ENCODE assay signal across 17 cellular contexts in genomic region chr16:51629602-51630001, GRCh38.
DNase-seq lines count a peak whose midpoint lies in the region; ATAC-seq, FAIRE-seq and TF ChIP-seq lines count a peak whose summit lies in the region.
"Had no signal": no experiment of that assay in that cellular context is flagged by ENCODE, and none has a peak within 500 bp of the region (broad histone marks: within the 10 kb centered on the region; RNA-seq: fewer than 3 reads in every experiment).

No MANE protein-coding gene starts in this region.

- no peaks in the 10 kb centered on the region for H3K4me1 Mint-ChIP-seq in activated CD4-positive, alpha-beta T cell treated with anti-CD3 and anti-CD28 coated beads for 36 hours
- H3K4me1 Mint-ChIP-seq: CD14-positive monocyte had no signal

- ATAC-seq in activated CD4-positive, alpha-beta T cell treated with anti-CD3 and anti-CD28 coated beads for 36 hours = no peak
- no peak for ATAC-seq in HG03460 (IDR thresholded peaks at IDR 0.05; ENCODE audit: unreplicated experiment)
- ATAC-seq: CD8-positive, alpha-beta T cell; HCT116 had no signal

- intact Hi-C loops in activated CD4-positive, alpha-beta T cell treated with anti-CD3 and anti-CD28 coated beads for 36 hours (cut with DNase I, micrococcal nuclease) = no loop called here

- no peak for FAIRE-seq in GM12892 (lab: Jason Lieb, UNC)
- FAIRE-seq: A204.1, D721Med, H54 had no signal

- no peak overlapping the region for H3K27ac Mint-ChIP-seq in activated CD4-positive, alpha-beta T cell treated with anti-CD3 and anti-CD28 coated beads for 36 hours
- H3K27ac Mint-ChIP-seq: CD14-positive monocyte; CD8-positive, alpha-beta T cell had no signal

- H3K36me3 Mint-ChIP-seq in activated CD4-positive, alpha-beta T cell treated with anti-CD3 and anti-CD28 coated beads for 36 hours (ENCODE audit: low read depth) = no peaks in the 10 kb centered on the region
- H3K36me3 Mint-ChIP-seq: CD14-positive monocyte; CD8-positive, alpha-beta T cell had no signal

- TF ChIP-seq POLR2A in GM12892 (IDR thresholded peaks at IDR 0.05; ENCODE audit: low read depth, low read length) = no peak

- peak; percentile 34 for DNase-seq in NCI-H748 (lab: John Stamatoyannopoulos, UW; ENCODE audit: unreplicated experiment)
- no peak for DNase-seq in NCI-H748 treated with DMSO at 0.1 percent for 48 hours (lab: John Stamatoyannopoulos, UW)
- peak; percentile 30 for DNase-seq in HEK293T (ENCODE audit: extremely low spot score)
- peak; percentile 77 for DNase-seq in left kidney (ENCODE audit: low read depth, low spot score)
- DNase-seq in activated CD4-positive, alpha-beta T cell treated with anti-CD3 and anti-CD28 coated beads for 36 hours = no peak
- no peak for DNase-seq in GM12892 (ENCODE audit: insufficient read length)
- DNase-seq: CD8-positive, alpha-beta T cell; COR-L47; DMS53; GF-D8; IMR-90 had no signal

- peaks cover 4% of the 10 kb centered on the region for H3K9me3 Mint-ChIP-seq in activated CD4-positive, alpha-beta T cell treated with anti-CD3 and anti-CD28 coated beads for 36 hours (ENCODE audit: low read depth)

- H3K4me3 Mint-ChIP-seq in activated CD4-positive, alpha-beta T cell treated with anti-CD3 and anti-CD28 coated beads for 36 hours = no peak overlapping the region
- H3K4me3 Mint-ChIP-seq: CD14-positive monocyte; CD8-positive, alpha-beta T cell had no signal

- CTCF ChIA-PET in HEK293T (lab: Yijun Ruan, JAX) = no interaction called here
- CTCF ChIA-PET in activated CD4-positive, alpha-beta T cell treated with anti-CD3 and anti-CD28 coated beads for 36 hours (lab: Charles Lee) = interaction anchor here (0.6 kb wide), 1 partner anchor 216 kb away, joined by 3 read pairs; no protein-coding TSS in a partner anchor

- POLR2A ChIA-PET in HEK293T (lab: Yijun Ruan, JAX) = no interaction called here
- POLR2A ChIA-PET in activated CD4-positive, alpha-beta T cell treated with anti-CD3 and anti-CD28 coated beads for 36 hours (lab: Charles Lee) = no interaction called here

- H3K27me3 Mint-ChIP-seq in activated CD4-positive, alpha-beta T cell treated with anti-CD3 and anti-CD28 coated beads for 36 hours = no peaks in the 10 kb centered on the region

TF ChIP-seq in HEK293T, 16 proteins besides CTCF, POLR2A, EP300 and RAD21:
- no peak for TF ChIP-seq HDGF (IDR thresholded peaks at IDR 0.05; ENCODE audit: borderline replicate concordance)
- no peak for TF ChIP-seq FOXA1 (IDR thresholded peaks at IDR 0.05)
- TF ChIP-seq ZNF384 (IDR thresholded peaks at IDR 0.05) = no peak
- TF ChIP-seq SUZ12 (IDR thresholded peaks at IDR 0.05) = no peak
- TF ChIP-seq FOXK2 (IDR thresholded peaks at IDR 0.05) = 0 out of 2 replicates have a peak, but pooled peaks have one; percentile 28
- TF ChIP-seq, protein P1, sequence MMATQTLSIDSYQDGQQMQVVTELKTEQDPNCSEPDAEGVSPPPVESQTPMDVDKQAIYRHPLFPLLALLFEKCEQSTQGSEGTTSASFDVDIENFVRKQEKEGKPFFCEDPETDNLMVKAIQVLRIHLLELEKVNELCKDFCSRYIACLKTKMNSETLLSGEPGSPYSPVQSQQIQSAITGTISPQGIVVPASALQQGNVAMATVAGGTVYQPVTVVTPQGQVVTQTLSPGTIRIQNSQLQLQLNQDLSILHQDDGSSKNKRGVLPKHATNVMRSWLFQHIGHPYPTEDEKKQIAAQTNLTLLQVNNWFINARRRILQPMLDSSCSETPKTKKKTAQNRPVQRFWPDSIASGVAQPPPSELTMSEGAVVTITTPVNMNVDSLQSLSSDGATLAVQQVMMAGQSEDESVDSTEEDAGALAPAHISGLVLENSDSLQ (IDR thresholded peaks at IDR 0.05) = peak; percentile 97
- TF ChIP-seq SP1 (IDR thresholded peaks at IDR 0.05) = no peak
- no peak for TF ChIP-seq BHLHE40 (IDR thresholded peaks at IDR 0.05; ENCODE audit: borderline replicate concordance)
- TF ChIP-seq L3MBTL2 (conservative IDR thresholded peaks at IDR 0.05) = no peak
- no peak for TF ChIP-seq TARDBP (IDR thresholded peaks at IDR 0.05)
- no peak; the same call in 1 of the 2 replicates for TF ChIP-seq ARNT (IDR thresholded peaks at IDR 0.05)
- TF ChIP-seq FOXM1 (IDR thresholded peaks at IDR 0.05; ENCODE audit: borderline replicate concordance) = no peak
- TF ChIP-seq LEF1 (IDR thresholded peaks at IDR 0.05; ENCODE audit: borderline replicate concordance) = 0 out of 2 replicates have a peak, but pooled peaks have one; percentile 27
- TF ChIP-seq CTBP1 (IDR thresholded peaks at IDR 0.05; ENCODE audit: borderline replicate concordance) = peak; percentile 91
- no peak for TF ChIP-seq ELF4 (IDR thresholded peaks at IDR 0.05)
- no peak for TF ChIP-seq NFRKB (IDR thresholded peaks at IDR 0.05)

Comparison
In these comparisons a context has a peak if more than half of its experiments do, and no peak if none do; other contexts are left out.
1. DNase-seq: peak in NCI-H748 (single experiment), HEK293T (single experiment) and left kidney (single experiment); none in NCI-H748 treated with DMSO at 0.1 percent for 48 hours (single experiment), activated CD4-positive, alpha-beta T cell treated with anti-CD3 and anti-CD28 coated beads for 36 hours (single experiment) and GM12892 (single experiment).